17 cellular contexts compared by ENCODE assay signal in genomic region chr2:9991829-9992273, GRCh38. TPM values are rescaled to one million over a fixed set of nuclear protein-coding genes. Genes with fewer than 3 reads are reported as not detected.
DNase-seq lines count a peak whose midpoint lies in the region; ATAC-seq lines count a peak whose summit lies in the region.
"Had no signal": no experiment of that assay in that cellular context is flagged by ENCODE, and none has a peak within 500 bp of the region (broad histone marks: within the 10 kb centered on the region; RNA-seq: fewer than 3 reads in every experiment).

No MANE protein-coding gene starts in this region.

- H3K9ac ChIP-seq in skeletal muscle satellite cell (ENCODE audit: low read depth, low read length), result no peak overlapping the region

- H3K4me1 ChIP-seq in skeletal muscle satellite cell (ENCODE audit: control insufficient read depth, insufficient read depth, low read length), result peaks cover 23% of the 10 kb centered on the region

- H3K4me3 ChIP-seq in skeletal muscle satellite cell (ENCODE audit: low read length), result no peak overlapping the region
- H3K4me3 ChIP-seq: gastrocnemius medialis had no signal

- intact Hi-C loops in Right ventricle myocardium superior (cut with DNase I), result loop anchor here (5.0 kb wide), 1 partner anchor 50 kb away; the partner anchor contains the start of gene KLF11

- H3K4me2 ChIP-seq in skeletal muscle satellite cell (ENCODE audit: low read length), result peak overlapping the region; percentile 29

- no peaks in the 10 kb centered on the region for H3K9me3 ChIP-seq in skeletal muscle satellite cell (replicated peaks; ENCODE audit: low read length)
- H3K9me3 ChIP-seq: gastrocnemius medialis had no signal

- H3K4me3 Mint-ChIP-seq in activated naive CD8-positive, alpha-beta T cell treated with anti-CD3 and anti-CD28 coated beads, Interleukin-2, amount 50 U/mL, for 24 hours, result no peak overlapping the region
- H3K4me3 Mint-ChIP-seq: activated T-cell treated with anti-CD3 and anti-CD28 coated beads, Interleukin-2, amount 50 U/mL, for 4 hours; natural killer cell had no signal

- peak; percentile 67 for ATAC-seq in Right ventricle myocardium superior (ENCODE audit: poor library complexity)
- no peak for ATAC-seq in activated naive CD8-positive, alpha-beta T cell treated with anti-CD3 and anti-CD28 coated beads, Interleukin-2, amount 50 U/mL, for 24 hours
- ATAC-seq in HG02763 (IDR thresholded peaks at IDR 0.05; ENCODE audit: unreplicated experiment), result no peak
- no peak for ATAC-seq in HG02884 (IDR thresholded peaks at IDR 0.05; ENCODE audit: unreplicated experiment)
- ATAC-seq: activated T-cell treated with anti-CD3 and anti-CD28 coated beads, Interleukin-2, amount 50 U/mL, for 4 hours; gastrocnemius medialis; natural killer cell had no signal

- DNase-seq in M059J (ENCODE audit: low read depth) (peak; percentile 53), SKM-1 (lab: John Stamatoyannopoulos, UW; ENCODE audit: unreplicated experiment) (peak; percentile 53), Right ventricle myocardium superior (no peak), activated gamma-delta T cell treated with Interleukin-2 at 50 U/mL for 16 hours (no peak)
- no peak for DNase-seq in activated naive CD8-positive, alpha-beta T cell treated with anti-CD3 and anti-CD28 coated beads, Interleukin-2, amount 50 U/mL, for 24 hours
- DNase-seq: activated CD4-positive, alpha-beta T cell treated with anti-CD3 and anti-CD28 coated beads for 1 hour; activated T-cell treated with anti-CD3 and anti-CD28 coated beads, Interleukin-2, amount 50 U/mL, for 4 hours; effector CD8-positive, alpha-beta T cell; gastrocnemius medialis; GF-D8; kidney; natural killer cell; NCI-H1436; NCI-H510A treated with DMSO at 0.1 percent for 48 hours had no signal

- H3K27me3 Mint-ChIP-seq in activated naive CD8-positive, alpha-beta T cell treated with anti-CD3 and anti-CD28 coated beads, Interleukin-2, amount 50 U/mL, for 24 hours, result no peaks in the 10 kb centered on the region

- no peaks in the 10 kb centered on the region for H3K36me3 ChIP-seq in skeletal muscle satellite cell (ENCODE audit: insufficient read depth, low read length)
- H3K36me3 ChIP-seq: gastrocnemius medialis had no signal

- H3K4me1 Mint-ChIP-seq in activated naive CD8-positive, alpha-beta T cell treated with anti-CD3 and anti-CD28 coated beads, Interleukin-2, amount 50 U/mL, for 24 hours, result peaks cover 8% of the 10 kb centered on the region
- H3K4me1 Mint-ChIP-seq: natural killer cell had no signal

- no peaks in the 10 kb centered on the region for H3K27me3 ChIP-seq in skeletal muscle satellite cell (ENCODE audit: control insufficient read depth, insufficient read depth, low read length)
- H3K27me3 ChIP-seq: gastrocnemius medialis had no signal

- H3K27ac Mint-ChIP-seq in activated naive CD8-positive, alpha-beta T cell treated with anti-CD3 and anti-CD28 coated beads, Interleukin-2, amount 50 U/mL, for 24 hours, result no peak overlapping the region
- H3K27ac Mint-ChIP-seq: natural killer cell had no signal

- H3K36me3 Mint-ChIP-seq in activated naive CD8-positive, alpha-beta T cell treated with anti-CD3 and anti-CD28 coated beads, Interleukin-2, amount 50 U/mL, for 24 hours (ENCODE audit: low read depth), result no peaks in the 10 kb centered on the region
- H3K36me3 Mint-ChIP-seq: natural killer cell had no signal

- H3K9me3 Mint-ChIP-seq in activated naive CD8-positive, alpha-beta T cell treated with anti-CD3 and anti-CD28 coated beads, Interleukin-2, amount 50 U/mL, for 24 hours, result no peaks in the 10 kb centered on the region
- H3K9me3 Mint-ChIP-seq: activated T-cell treated with anti-CD3 and anti-CD28 coated beads, Interleukin-2, amount 50 U/mL, for 4 hours; natural killer cell had no signal

RNA-seq across cellular contexts. Expression of gene GRHL1, which starts 40.4 kb away (rescaled TPM):
- 3.2 and 5.7 TPM in 2 replicates for total RNA-seq in M059J (2014; rRNA removed; shearing (Covaris generic))
- 1.0 TPM for total RNA-seq in Right ventricle myocardium superior
- 0.25 and 0.66 TPM in 2 replicates for total RNA-seq in skeletal muscle satellite cell (2012; rRNA removed)

RNA-seq across cellular contexts. Expression of gene KLF11, which starts 51.5 kb away (rescaled TPM):
- total RNA-seq in M059J (2014; rRNA removed; shearing (Covaris generic)), result 9.6 and 10.4 TPM in 2 replicates
- 24.4 TPM for total RNA-seq in Right ventricle myocardium superior
- 2.3 and 2.8 TPM in 2 replicates for total RNA-seq in skeletal muscle satellite cell (2012; rRNA removed)

Comparison
In these comparisons a context has a peak if more than half of its experiments do, and no peak if none do; other contexts are left out.
1. DNase-seq: peak in M059J (single experiment) and SKM-1 (single experiment); none in Right ventricle myocardium superior (single experiment), activated gamma-delta T cell treated with Interleukin-2 at 50 U/mL for 16 hours (single experiment) and activated naive CD8-positive, alpha-beta T cell treated with anti-CD3 and anti-CD28 coated beads, Interleukin-2, amount 50 U/mL, for 24 hours (single experiment).